Comparison of ENCODE assay signal across 22 cellular contexts in genomic region chr2:18133310-18133709, GRCh38.
"Had no signal": no experiment of that assay in that cellular context is flagged by ENCODE, and none has a peak within 500 bp of the region (broad histone marks: within the 10 kb centered on the region; RNA-seq: fewer than 3 reads in every experiment).

No MANE protein-coding gene starts in this region.

- ATAC-seq: K562, Panc1, PC-3, T-cell had no signal

- H3K9me2 ChIP-seq: SK-N-SH had no signal

- H3K27ac ChIP-seq: HL-60, RWPE1 had no signal

- H3K9me3 ChIP-seq: SK-N-SH had no signal

- H3K9ac ChIP-seq: SK-N-SH had no signal

- H3K4me3 ChIP-seq: K562 had no signal

- H3K4me2 ChIP-seq: SK-N-SH had no signal

- DNase-seq: NCI-H1092; NCI-H1105 treated with DMSO at 0.1 percent for 48 hours; NCI-H1417 treated with DMSO at 0.1 percent for 48 hours; NCI-H146; NCI-H1694 treated with DMSO at 0.1 percent for 48 hours; NCI-H1930; NCI-H2081 treated with DMSO at 0.1 percent for 48 hours; NCI-H2171; NCI-H446; NCI-H510A; NCI-H69; NCI-H774; NK-92 treated with Interleukin-12 subunit alpha and Interleukin-12 subunit beta, amount 100 ng/mL, for 24 hours; SHP77; SK-N-SH; SW 1271; T-cell had no signal
